In the genomic region with DNA sequence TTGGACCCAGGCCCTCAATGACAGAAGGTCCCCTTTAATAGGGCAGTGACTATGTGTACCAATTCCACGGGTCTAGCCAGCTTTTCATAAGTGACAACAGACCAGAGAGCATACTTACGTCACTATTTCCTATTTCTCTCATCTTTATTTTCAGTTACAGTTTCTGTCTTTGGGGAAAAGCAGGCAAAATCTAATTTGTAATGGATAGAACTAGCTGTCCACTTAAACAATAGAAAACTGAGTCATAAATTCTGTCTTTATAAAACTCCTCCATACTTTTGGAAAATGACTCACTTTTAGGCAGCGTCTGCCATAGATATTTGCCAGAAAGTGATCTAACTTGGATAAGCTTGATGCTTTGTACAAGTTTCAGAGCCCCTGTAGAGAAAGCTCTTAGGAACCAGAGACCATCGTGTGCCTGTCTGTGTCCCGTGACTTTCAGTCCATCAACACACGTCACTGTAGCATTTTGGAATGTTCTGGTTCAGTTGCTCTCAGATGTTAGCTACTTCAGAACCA, we compare ENCODE assay signal across 9 cellular contexts.
DNase-seq lines count a peak whose midpoint lies in the region; ATAC-seq and TF ChIP-seq lines count a peak whose summit lies in the region.
"Had no signal": no experiment of that assay in that cellular context is flagged by ENCODE, and none has a peak within 500 bp of the region (broad histone marks: within the 10 kb centered on the region; RNA-seq: fewer than 3 reads in every experiment).

No MANE protein-coding gene starts in this region.

- H3K4me3 ChIP-seq in choroid plexus epithelial cell (ENCODE audit: low read depth, low read length), result no peak overlapping the region
- H3K4me3 ChIP-seq in stomach, result no peak overlapping the region
- H3K4me3 ChIP-seq: pancreas had no signal

- intact Hi-C loops in stomach (cut with DNase I; ENCODE audit: low total_unique reads), result no loop called here

- 41 to 60% (median 54%) methylated on average over 6 of the region's 6 CpGs for WGBS in stomach, 5 donors

- peak; percentile 39 for DNase-seq in AG08395 (ENCODE audit: low spot score)
- DNase-seq in choroid plexus epithelial cell (ENCODE audit: low read depth), result peak; percentile 14
- DNase-seq in stomach, result no peak
- no peak for DNase-seq in NCI-H774 (lab: John Stamatoyannopoulos, UW)
- DNase-seq in KG1 (lab: John Stamatoyannopoulos, UW), result no peak
- DNase-seq in stimulated activated CD4-positive, alpha-beta T cell treated with anti-CD3 and anti-CD28 coated beads, Interleukin-2, amount 100 ng/mL, for 48 hours, result no peak
- DNase-seq: pancreas had no signal

- TF ChIP-seq POLR2A in stomach (IDR thresholded peaks at IDR 0.05), result no peak

- ATAC-seq in GM19023 (IDR thresholded peaks at IDR 0.05; ENCODE audit: unreplicated experiment) (peak; percentile 75), HG03354 (IDR thresholded peaks at IDR 0.05; ENCODE audit: poor library complexity, severe bottlenecking, unreplicated experiment) (peak; percentile 92)

- H3K4me1 ChIP-seq in stomach, result peaks cover 0 to 37% (median 19%) of the 10 kb centered on the region in 4 donors

- H3K36me3 ChIP-seq in stomach, result no peaks in the 10 kb centered on the region
- H3K36me3 ChIP-seq: pancreas had no signal

- H3K27ac ChIP-seq in stomach, result peak overlapping the region; percentile 50 to 73 (median 57)
- H3K27ac ChIP-seq: pancreas had no signal

- no peaks in the 10 kb centered on the region for H3K27me3 ChIP-seq in stomach
- H3K27me3 ChIP-seq: pancreas had no signal

- H3K9me3 ChIP-seq in stomach, result no peaks in the 10 kb centered on the region
- H3K9me3 ChIP-seq: pancreas had no signal

- no peak for TF ChIP-seq EP300 in stomach (IDR thresholded peaks at IDR 0.05)

- TF ChIP-seq CTCF in choroid plexus epithelial cell (conservative IDR thresholded peaks at IDR 0.05; ENCODE audit: low read depth, low read length), result no peak
- no peak for TF ChIP-seq CTCF in stomach (IDR thresholded peaks at IDR 0.05)

Comparison
In these comparisons a context has a peak if more than half of its experiments do, and no peak if none do; other contexts are left out.
1. DNase-seq: peak in AG08395 (single experiment) and choroid plexus epithelial cell (single experiment); none in stomach (single experiment), NCI-H774 (single experiment), KG1 (single experiment) and stimulated activated CD4-positive, alpha-beta T cell treated with anti-CD3 and anti-CD28 coated beads, Interleukin-2, amount 100 ng/mL, for 48 hours (0 of 2).